17 cellular contexts compared by ENCODE assay signal in the genomic region with DNA sequence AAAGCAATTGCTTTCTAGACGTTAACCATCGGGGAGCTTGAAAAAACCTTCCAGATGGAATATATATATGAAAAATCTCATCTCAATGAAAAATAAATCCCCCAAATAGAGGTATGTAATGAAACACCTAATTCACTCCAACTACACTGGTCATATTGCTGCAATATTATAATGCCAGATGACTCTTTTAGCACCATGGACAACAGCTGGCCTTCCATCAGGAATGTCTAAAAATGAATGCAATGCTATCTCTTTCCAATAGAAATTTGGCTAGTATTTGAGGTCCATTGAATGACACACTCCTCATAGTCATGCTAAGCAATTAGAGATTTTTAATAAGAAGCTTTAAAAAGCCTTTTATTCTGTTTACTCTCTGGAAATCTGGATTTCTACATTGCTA.
DNase-seq lines count a peak whose midpoint lies in the region; ATAC-seq and TF ChIP-seq lines count a peak whose summit lies in the region.
"Had no signal": no experiment of that assay in that cellular context is flagged by ENCODE, and none has a peak within 500 bp of the region (broad histone marks: within the 10 kb centered on the region; RNA-seq: fewer than 3 reads in every experiment).

No MANE protein-coding gene starts in this region.

- H3K9me3 ChIP-seq in liver (ENCODE audit: control insufficient read depth in 4 of 4, low read length in 3 of 4) (no peaks in the 10 kb centered on the region), right lobe of liver (no peaks in the 10 kb centered on the region), esophagus muscularis mucosa (no peaks in the 10 kb centered on the region)
- H3K9me3 ChIP-seq: HAP-1 had no signal

- no peak for TF ChIP-seq CTCF in liver (IDR thresholded peaks at IDR 0.05; ENCODE audit: low read depth, low read length, missing input control)
- no peak for TF ChIP-seq CTCF in right lobe of liver (IDR thresholded peaks at IDR 0.05)
- no peak for TF ChIP-seq CTCF in esophagus muscularis mucosa (IDR thresholded peaks at IDR 0.05)

- intact Hi-C loops in right lobe of liver (cut with DNase I): no loop called here
- intact Hi-C loops in esophagus muscularis mucosa (cut with DNase I): no loop called here

- H3K27ac ChIP-seq in liver (ENCODE audit: low read depth in 1 of 2, low read length in 2 of 2): no peak overlapping the region
- no peak overlapping the region for H3K27ac ChIP-seq in right lobe of liver
- H3K27ac ChIP-seq in esophagus muscularis mucosa (replicated peaks in 1 of 4): no peak overlapping the region

- no peak for TF ChIP-seq EP300 in Ishikawa (IDR thresholded peaks at IDR 0.05; ENCODE audit: borderline replicate concordance)
- TF ChIP-seq EP300 in esophagus muscularis mucosa (IDR thresholded peaks at IDR 0.05): no peak

- WGBS in liver: 82% methylated on average over 2 of the region's 2 CpGs
- WGBS in right lobe of liver (ENCODE audit: insufficient coverage, low coverage, low lambda C conversion rate, missing lambda C conversion rate): 56% methylated on average over 2 of the region's 2 CpGs
- WGBS in esophagus muscularis mucosa: 76% methylated on average over 2 of the region's 2 CpGs

- no peak overlapping the region for H3K9ac ChIP-seq in liver (ENCODE audit: low read depth in 1 of 2, low read length in 2 of 2)

- no peak for ATAC-seq in right lobe of liver

- no peak for TF ChIP-seq RAD21 in liver (IDR thresholded peaks at IDR 0.05)
- no peak for TF ChIP-seq RAD21 in Ishikawa (IDR thresholded peaks at IDR 0.05; ENCODE audit: low read depth)

- no peaks in the 10 kb centered on the region for H3K36me3 ChIP-seq in liver (ENCODE audit: control insufficient read depth in 4 of 4, insufficient read depth in 3 of 4, low read depth in 1 of 4, low read length in 3 of 4)
- H3K36me3 ChIP-seq in right lobe of liver: no peaks in the 10 kb centered on the region
- no peaks in the 10 kb centered on the region for H3K36me3 ChIP-seq in esophagus muscularis mucosa
- H3K36me3 ChIP-seq: HAP-1 had no signal

- H3K4me1 ChIP-seq in liver (ENCODE audit: control insufficient read depth in 4 of 4, insufficient read depth in 4 of 4, low read length in 3 of 4): no peaks in the 10 kb centered on the region
- no peaks in the 10 kb centered on the region for H3K4me1 ChIP-seq in right lobe of liver
- H3K4me1 ChIP-seq in esophagus muscularis mucosa: no peaks in the 10 kb centered on the region
- H3K4me1 ChIP-seq: HAP-1 had no signal

- DNase-seq in right lobe of liver (no peak), left kidney (ENCODE audit: low read depth, low spot score) (peak; percentile 6), cortex of kidney (lab: John Stamatoyannopoulos, UW) (no peak), esophagus muscularis mucosa (ENCODE audit: extremely low spot score) (no peak)
- DNase-seq: 8988T; C1 segment of cervical spinal cord; Calu3; CD4-positive, alpha-beta memory T cell; COR-L47; DMS53; DMS79 treated with DMSO at 0.1 percent for 48 hours; GF-D8; GOT3; HFFc6 had no signal

- TF ChIP-seq POLR2A in right lobe of liver (IDR thresholded peaks at IDR 0.05): no peak
- TF ChIP-seq POLR2A in esophagus muscularis mucosa (IDR thresholded peaks at IDR 0.05; ENCODE audit: low read depth): no peak

- H3K4me3 ChIP-seq in liver (ENCODE audit: low read depth in 1 of 3, low read length in 3 of 3) (no peak overlapping the region), right lobe of liver (no peak overlapping the region), esophagus muscularis mucosa (no peak overlapping the region)
- H3K4me3 ChIP-seq: HAP-1 had no signal

- H3K27me3 ChIP-seq in liver (ENCODE audit: control insufficient read depth in 4 of 4, insufficient read depth in 4 of 4, low read length in 3 of 4): no peaks in the 10 kb centered on the region
- H3K27me3 ChIP-seq in right lobe of liver: no peaks in the 10 kb centered on the region
- no peaks in the 10 kb centered on the region for H3K27me3 ChIP-seq in esophagus muscularis mucosa

TF ChIP-seq in liver, 16 proteins besides CTCF, POLR2A, EP300 and RAD21:
- TF ChIP-seq, protein P1, sequence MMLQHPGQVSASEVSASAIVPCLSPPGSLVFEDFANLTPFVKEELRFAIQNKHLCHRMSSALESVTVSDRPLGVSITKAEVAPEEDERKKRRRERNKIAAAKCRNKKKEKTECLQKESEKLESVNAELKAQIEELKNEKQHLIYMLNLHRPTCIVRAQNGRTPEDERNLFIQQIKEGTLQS (IDR thresholded peaks at IDR 0.05): no peak
- TF ChIP-seq, protein P2, sequence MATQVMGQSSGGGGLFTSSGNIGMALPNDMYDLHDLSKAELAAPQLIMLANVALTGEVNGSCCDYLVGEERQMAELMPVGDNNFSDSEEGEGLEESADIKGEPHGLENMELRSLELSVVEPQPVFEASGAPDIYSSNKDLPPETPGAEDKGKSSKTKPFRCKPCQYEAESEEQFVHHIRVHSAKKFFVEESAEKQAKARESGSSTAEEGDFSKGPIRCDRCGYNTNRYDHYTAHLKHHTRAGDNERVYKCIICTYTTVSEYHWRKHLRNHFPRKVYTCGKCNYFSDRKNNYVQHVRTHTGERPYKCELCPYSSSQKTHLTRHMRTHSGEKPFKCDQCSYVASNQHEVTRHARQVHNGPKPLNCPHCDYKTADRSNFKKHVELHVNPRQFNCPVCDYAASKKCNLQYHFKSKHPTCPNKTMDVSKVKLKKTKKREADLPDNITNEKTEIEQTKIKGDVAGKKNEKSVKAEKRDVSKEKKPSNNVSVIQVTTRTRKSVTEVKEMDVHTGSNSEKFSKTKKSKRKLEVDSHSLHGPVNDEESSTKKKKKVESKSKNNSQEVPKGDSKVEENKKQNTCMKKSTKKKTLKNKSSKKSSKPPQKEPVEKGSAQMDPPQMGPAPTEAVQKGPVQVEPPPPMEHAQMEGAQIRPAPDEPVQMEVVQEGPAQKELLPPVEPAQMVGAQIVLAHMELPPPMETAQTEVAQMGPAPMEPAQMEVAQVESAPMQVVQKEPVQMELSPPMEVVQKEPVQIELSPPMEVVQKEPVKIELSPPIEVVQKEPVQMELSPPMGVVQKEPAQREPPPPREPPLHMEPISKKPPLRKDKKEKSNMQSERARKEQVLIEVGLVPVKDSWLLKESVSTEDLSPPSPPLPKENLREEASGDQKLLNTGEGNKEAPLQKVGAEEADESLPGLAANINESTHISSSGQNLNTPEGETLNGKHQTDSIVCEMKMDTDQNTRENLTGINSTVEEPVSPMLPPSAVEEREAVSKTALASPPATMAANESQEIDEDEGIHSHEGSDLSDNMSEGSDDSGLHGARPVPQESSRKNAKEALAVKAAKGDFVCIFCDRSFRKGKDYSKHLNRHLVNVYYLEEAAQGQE (IDR thresholded peaks at IDR 0.05): peak; percentile 68

TF ChIP-seq in Ishikawa, 13 proteins besides CTCF, POLR2A, EP300 and RAD21:
- TF ChIP-seq, protein P2 (IDR thresholded peaks at IDR 0.05; ENCODE audit: low read depth): peak; percentile 73
- TF ChIP-seq, protein P3, sequence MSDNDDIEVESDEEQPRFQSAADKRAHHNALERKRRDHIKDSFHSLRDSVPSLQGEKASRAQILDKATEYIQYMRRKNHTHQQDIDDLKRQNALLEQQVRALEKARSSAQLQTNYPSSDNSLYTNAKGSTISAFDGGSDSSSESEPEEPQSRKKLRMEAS (IDR thresholded peaks at IDR 0.05): no peak
